Comparison of ENCODE assay signal across 34 cellular contexts in the genomic region with DNA sequence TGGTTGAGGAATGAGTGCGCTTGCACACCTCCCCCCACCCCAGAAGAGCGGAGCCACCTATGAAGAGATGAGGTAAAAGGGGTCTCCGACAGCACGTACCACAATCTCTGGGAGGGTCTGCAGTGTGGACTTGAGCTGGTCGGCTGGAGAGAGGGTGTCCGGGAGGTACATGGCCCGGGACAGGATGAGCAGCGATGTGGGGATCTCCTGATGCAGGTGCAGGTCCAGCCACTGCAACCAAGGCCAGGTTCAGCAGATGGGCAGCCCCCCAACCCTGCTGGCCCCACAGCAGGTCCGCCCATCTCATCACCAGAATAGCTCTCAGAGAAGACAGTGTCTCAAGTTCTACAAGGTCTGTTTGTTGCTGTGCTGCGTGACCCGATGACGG.
"Had no signal": no experiment of that assay in that cellular context is flagged by ENCODE, and none has a peak within 500 bp of the region (broad histone marks: within the 10 kb centered on the region; RNA-seq: fewer than 3 reads in every experiment).

No MANE protein-coding gene starts in this region.

- H3K9me3 ChIP-seq: MG63 had no signal

- H3K4me2 ChIP-seq: KMS-11 had no signal

- H3K36me3 ChIP-seq: MG63 had no signal

- DNase-seq: Karpas-422, Kasumi-1, MG63, MM.1S, MV-4-11, NCI-H1048, NCI-H1092, NCI-H1092 treated with DMSO at 0.1 percent for 48 hours, NCI-H1105, NCI-H1105 treated with DMSO at 0.1 percent for 48 hours, NCI-H1417, NCI-H1417 treated with DMSO at 0.1 percent for 48 hours, NCI-H1436, NCI-H1436 treated with DMSO at 0.1 percent for 48 hours, NCI-H146, NCI-H1694, NCI-H1694 treated with DMSO at 0.1 percent for 48 hours, NCI-H187, NCI-H187 treated with DMSO at 0.1 percent for 48 hours, NCI-H1930, NCI-H2029, NCI-H2029 treated with DMSO at 0.1 percent for 48 hours, NCI-H2081, NCI-H2081 treated with DMSO at 0.1 percent for 48 hours, NCI-H2107, NCI-H2171, NCI-H2171 treated with DMSO at 0.1 percent for 48 hours, NCI-H2227 treated with DMSO at 0.1 percent for 48 hours, NCI-H226, NCI-H345, NCI-H446, NCI-H446 treated with DMSO at 0.1 percent for 48 hours, NCI-H510A had no signal

- H3K27ac ChIP-seq: KMS-11 had no signal

- H3K4me3 ChIP-seq: MG63 had no signal

- H3K27me3 ChIP-seq: MG63 had no signal

- H3K9ac ChIP-seq: KMS-11 had no signal
